Comparison of ENCODE assay signal across 10 cellular contexts in genomic region chr2:195477248-195477995, GRCh38.
A peak's percentile ranks its signal among the peaks of the same experiment; 100 is the strongest.
DNase-seq lines count a peak whose midpoint lies in the region; ATAC-seq lines count a peak whose summit lies in the region.
"Had no signal": no experiment of that assay in that cellular context is flagged by ENCODE, and none has a peak within 500 bp of the region (broad histone marks: within the 10 kb centered on the region; RNA-seq: fewer than 3 reads in every experiment).

No MANE protein-coding gene starts in this region.

- no peak overlapping the region for H3K27ac Mint-ChIP-seq in activated naive CD4-positive, alpha-beta T cell treated with anti-CD3 and anti-CD28 coated beads, Interleukin-2, amount 50 U/mL, for 72 hours
- H3K27ac Mint-ChIP-seq in activated T-helper 1 cell treated with anti-CD3 and anti-CD28 coated beads, Interleukin-12 subunit alpha, Interleukin-12 subunit beta, Interleukin-2, Interleukin-4 antibody, amounts not matched to agents 30 ng/mL and 10 ng/mL and 1 ng/mL, durations not matched to agents 14 hours and 24 hours and 36 hours: peak overlapping the region; percentile 59
- peak overlapping the region; percentile 3 for H3K27ac Mint-ChIP-seq in stimulated activated naive CD8-positive, alpha-beta T cell treated with anti-CD3 and anti-CD28 coated beads, Interleukin-15, Interleukin-2, amounts not matched to agents 100 ng/mL and 50 ng/mL, for 24 hours
- H3K27ac Mint-ChIP-seq in stimulated activated memory B cell treated with anti-CD40 and anti-IgM and Interleukin-4, amounts not matched to agents 10 μg/mL and 1 μg/mL and 100 μg/mL, for 72 hours: no peak overlapping the region
- H3K27ac Mint-ChIP-seq: H9 had no signal

- intact Hi-C loops in activated T-helper 1 cell treated with anti-CD3 and anti-CD28 coated beads, Interleukin-12 subunit alpha, Interleukin-12 subunit beta, Interleukin-2, Interleukin-4 antibody, amounts not matched to agents 30 ng/mL and 10 ng/mL and 1 ng/mL, durations not matched to agents 14 hours and 24 hours and 36 hours (cut with micrococcal nuclease): loop anchor here (1.0 to 2.0 kb wide), 7 partner anchors 9 to 183 kb away; partner anchors contain the start of gene SLC39A10

- H3K36me3 Mint-ChIP-seq in activated naive CD4-positive, alpha-beta T cell treated with anti-CD3 and anti-CD28 coated beads, Interleukin-2, amount 50 U/mL, for 72 hours: peaks cover 11 to 39% of the 10 kb centered on the region in 2 donors
- H3K36me3 Mint-ChIP-seq in activated T-helper 1 cell treated with anti-CD3 and anti-CD28 coated beads, Interleukin-12 subunit alpha, Interleukin-12 subunit beta, Interleukin-2, Interleukin-4 antibody, amounts not matched to agents 30 ng/mL and 10 ng/mL and 1 ng/mL, durations not matched to agents 14 hours and 24 hours and 36 hours (ENCODE audit: low read depth): peaks cover 30% of the 10 kb centered on the region
- H3K36me3 Mint-ChIP-seq in stimulated activated naive CD8-positive, alpha-beta T cell treated with anti-CD3 and anti-CD28 coated beads, Interleukin-15, Interleukin-2, amounts not matched to agents 100 ng/mL and 50 ng/mL, for 24 hours (ENCODE audit: low read depth): peaks cover 6% of the 10 kb centered on the region
- H3K36me3 Mint-ChIP-seq in stimulated activated memory B cell treated with anti-CD40 and anti-IgM and Interleukin-4, amounts not matched to agents 10 μg/mL and 1 μg/mL and 100 μg/mL, for 72 hours: peaks cover 12% of the 10 kb centered on the region

- peaks cover 7 to 17% of the 10 kb centered on the region in 2 donors for H3K9me3 Mint-ChIP-seq in activated naive CD4-positive, alpha-beta T cell treated with anti-CD3 and anti-CD28 coated beads, Interleukin-2, amount 50 U/mL, for 72 hours
- peaks cover 35% of the 10 kb centered on the region for H3K9me3 Mint-ChIP-seq in activated T-helper 1 cell treated with anti-CD3 and anti-CD28 coated beads, Interleukin-12 subunit alpha, Interleukin-12 subunit beta, Interleukin-2, Interleukin-4 antibody, amounts not matched to agents 30 ng/mL and 10 ng/mL and 1 ng/mL, durations not matched to agents 14 hours and 24 hours and 36 hours
- H3K9me3 Mint-ChIP-seq in stimulated activated naive CD8-positive, alpha-beta T cell treated with anti-CD3 and anti-CD28 coated beads, Interleukin-15, Interleukin-2, amounts not matched to agents 100 ng/mL and 50 ng/mL, for 24 hours: peaks cover 8% of the 10 kb centered on the region
- peaks cover 3% of the 10 kb centered on the region for H3K9me3 Mint-ChIP-seq in stimulated activated memory B cell treated with anti-CD40 and anti-IgM and Interleukin-4, amounts not matched to agents 10 μg/mL and 1 μg/mL and 100 μg/mL, for 72 hours
- H3K9me3 Mint-ChIP-seq: H9 had no signal

- H3K4me1 Mint-ChIP-seq in activated T-helper 1 cell treated with anti-CD3 and anti-CD28 coated beads, Interleukin-12 subunit alpha, Interleukin-12 subunit beta, Interleukin-2, Interleukin-4 antibody, amounts not matched to agents 30 ng/mL and 10 ng/mL and 1 ng/mL, durations not matched to agents 14 hours and 24 hours and 36 hours (ENCODE audit: low read depth): peaks cover 53% of the 10 kb centered on the region
- H3K4me1 Mint-ChIP-seq in stimulated activated naive CD8-positive, alpha-beta T cell treated with anti-CD3 and anti-CD28 coated beads, Interleukin-15, Interleukin-2, amounts not matched to agents 100 ng/mL and 50 ng/mL, for 24 hours (ENCODE audit: low read depth): peaks cover 24% of the 10 kb centered on the region
- H3K4me1 Mint-ChIP-seq in stimulated activated memory B cell treated with anti-CD40 and anti-IgM and Interleukin-4, amounts not matched to agents 10 μg/mL and 1 μg/mL and 100 μg/mL, for 72 hours: peaks cover 10% of the 10 kb centered on the region
- H3K4me1 Mint-ChIP-seq: H9 had no signal

- peak; percentile 54 to 91 for ATAC-seq in activated naive CD4-positive, alpha-beta T cell treated with anti-CD3 and anti-CD28 coated beads, Interleukin-2, amount 50 U/mL, for 72 hours
- ATAC-seq in HG03039 (IDR thresholded peaks at IDR 0.05; ENCODE audit: unreplicated experiment): peak; percentile 50
- no peak for ATAC-seq in stimulated activated memory B cell treated with anti-CD40 and anti-IgM and Interleukin-4, amounts not matched to agents 10 μg/mL and 1 μg/mL and 100 μg/mL, for 72 hours
- ATAC-seq: left ventricle myocardium superior had no signal

- no peaks in the 10 kb centered on the region for H3K27me3 Mint-ChIP-seq in activated T-helper 1 cell treated with anti-CD3 and anti-CD28 coated beads, Interleukin-12 subunit alpha, Interleukin-12 subunit beta, Interleukin-2, Interleukin-4 antibody, amounts not matched to agents 30 ng/mL and 10 ng/mL and 1 ng/mL, durations not matched to agents 14 hours and 24 hours and 36 hours (ENCODE audit: insufficient read depth)
- H3K27me3 Mint-ChIP-seq in stimulated activated naive CD8-positive, alpha-beta T cell treated with anti-CD3 and anti-CD28 coated beads, Interleukin-15, Interleukin-2, amounts not matched to agents 100 ng/mL and 50 ng/mL, for 24 hours: no peaks in the 10 kb centered on the region
- H3K27me3 Mint-ChIP-seq in stimulated activated memory B cell treated with anti-CD40 and anti-IgM and Interleukin-4, amounts not matched to agents 10 μg/mL and 1 μg/mL and 100 μg/mL, for 72 hours: no peaks in the 10 kb centered on the region

- no peak for DNase-seq in activated naive CD4-positive, alpha-beta T cell treated with anti-CD3 and anti-CD28 coated beads, Interleukin-2, amount 50 U/mL, for 72 hours (ENCODE audit: low spot score in 2 of 2)
- DNase-seq in activated naive CD4-positive, alpha-beta T cell treated with Interleukin-2 at 50 U/mL for 16 hours: no peak
- DNase-seq in activated T-helper 1 cell treated with anti-CD3 and anti-CD28 coated beads, Interleukin-12 subunit alpha, Interleukin-12 subunit beta, Interleukin-2, Interleukin-4 antibody, amounts not matched to agents 30 ng/mL and 10 ng/mL and 1 ng/mL, durations not matched to agents 14 hours and 24 hours and 36 hours (ENCODE audit: low spot score): no peak
- DNase-seq in OCI-M1 (lab: John Stamatoyannopoulos, UW) (no peak), LoVo (ENCODE audit: low spot score) (no peak)
- DNase-seq: H9, left ventricle myocardium superior had no signal

- peak overlapping the region; percentile 0 for H3K4me3 Mint-ChIP-seq in activated T-helper 1 cell treated with anti-CD3 and anti-CD28 coated beads, Interleukin-12 subunit alpha, Interleukin-12 subunit beta, Interleukin-2, Interleukin-4 antibody, amounts not matched to agents 30 ng/mL and 10 ng/mL and 1 ng/mL, durations not matched to agents 14 hours and 24 hours and 36 hours
- H3K4me3 Mint-ChIP-seq in stimulated activated naive CD8-positive, alpha-beta T cell treated with anti-CD3 and anti-CD28 coated beads, Interleukin-15, Interleukin-2, amounts not matched to agents 100 ng/mL and 50 ng/mL, for 24 hours: no peak overlapping the region
- H3K4me3 Mint-ChIP-seq in stimulated activated memory B cell treated with anti-CD40 and anti-IgM and Interleukin-4, amounts not matched to agents 10 μg/mL and 1 μg/mL and 100 μg/mL, for 72 hours: no peak overlapping the region
- H3K4me3 Mint-ChIP-seq: H9 had no signal

Comparison
In these comparisons a context has a peak if more than half of its experiments do, and no peak if none do; other contexts are left out.
1. H3K27ac Mint-ChIP-seq: peak in activated T-helper 1 cell treated with anti-CD3 and anti-CD28 coated beads, Interleukin-12 subunit alpha, Interleukin-12 subunit beta, Interleukin-2, Interleukin-4 antibody, amounts not matched to agents 30 ng/mL and 10 ng/mL and 1 ng/mL, durations not matched to agents 14 hours and 24 hours and 36 hours (single experiment) and stimulated activated naive CD8-positive, alpha-beta T cell treated with anti-CD3 and anti-CD28 coated beads, Interleukin-15, Interleukin-2, amounts not matched to agents 100 ng/mL and 50 ng/mL, for 24 hours (single experiment); none in activated naive CD4-positive, alpha-beta T cell treated with anti-CD3 and anti-CD28 coated beads, Interleukin-2, amount 50 U/mL, for 72 hours (0 of 2) and stimulated activated memory B cell treated with anti-CD40 and anti-IgM and Interleukin-4, amounts not matched to agents 10 μg/mL and 1 μg/mL and 100 μg/mL, for 72 hours (single experiment).